ENCODE assay signal across 8 cellular contexts in genomic region chr3:12483872-12484197, GRCh38. TPM values are rescaled to one million over a fixed set of nuclear protein-coding genes. Genes with fewer than 3 reads are reported as not detected.
DNase-seq lines count a peak whose midpoint lies in the region; ATAC-seq, FAIRE-seq and TF ChIP-seq lines count a peak whose summit lies in the region.

No MANE protein-coding gene starts in this region.

- intact Hi-C loops in breast epithelium (cut with DNase I; ENCODE audit: low total_unique reads), result loop anchor here (10.0 kb wide), 1 partner anchor 349 kb away; no protein-coding TSS in a partner anchor

- no peak for DNase-seq in AG04449 (ENCODE audit: low read depth, low spot score)
- DNase-seq in breast epithelium (ENCODE audit: low spot score in 2 of 2), result no peak
- no peak for DNase-seq in foreskin melanocyte
- no peak for DNase-seq in D721Med (ENCODE audit: insufficient read length, low spot score)

- CTCF ChIA-PET in AG04449 (lab: Yijun Ruan, JAX), result interaction anchor here (0.7 to 19.5 kb wide), 7 partner anchors 25 to 408 kb away, joined by 4 to 808 read pairs (median 21); no protein-coding TSS in a partner anchor

- TF ChIP-seq POLR2A in breast epithelium (IDR thresholded peaks at IDR 0.05), result no peak

- H3K27ac ChIP-seq in HUES48 (ENCODE audit: low read depth, low read length) (peak overlapping the region; percentile 46), breast epithelium (peak overlapping the region; percentile 74 to 91), mucosa of rectum (ENCODE audit: low read depth in 2 of 2, low read length in 2 of 2) (peak overlapping the region; percentile 73 to 82)

- H3K4me1 ChIP-seq in HUES48 (ENCODE audit: control insufficient read depth, insufficient read depth, low read length) (peaks cover 16% of the 10 kb centered on the region), breast epithelium (peaks cover 0 to 5% of the 10 kb centered on the region in 2 donors), mucosa of rectum (ENCODE audit: control insufficient read depth in 2 of 2, insufficient read depth in 2 of 2, low read length in 2 of 2) (peaks cover 26 to 41% of the 10 kb centered on the region in 2 donors)

- no peak for ATAC-seq in HG03039 (IDR thresholded peaks at IDR 0.05; ENCODE audit: unreplicated experiment)
- ATAC-seq in GM21381 (IDR thresholded peaks at IDR 0.05; ENCODE audit: unreplicated experiment), result no peak

- H3K36me3 ChIP-seq in HUES48 (ENCODE audit: control insufficient read depth, insufficient read depth, low read length) (peaks cover 16% of the 10 kb centered on the region), breast epithelium (no peaks in the 10 kb centered on the region), mucosa of rectum (ENCODE audit: control insufficient read depth in 2 of 2, insufficient read depth in 2 of 2, low read length in 2 of 2) (peaks cover 0 to 5% of the 10 kb centered on the region in 2 donors)

- H3K27me3 ChIP-seq in HUES48 (ENCODE audit: control insufficient read depth, insufficient read depth, low read length) (no peaks in the 10 kb centered on the region), breast epithelium (no peaks in the 10 kb centered on the region), mucosa of rectum (ENCODE audit: control insufficient read depth in 2 of 2, insufficient read depth in 2 of 2, low read length in 2 of 2) (no peaks in the 10 kb centered on the region)

- H3K4me3 ChIP-seq in AG04449 (ENCODE audit: low read depth, low read length) (peak overlapping the region; percentile 90), HUES48 (ENCODE audit: low read depth, low read length) (peak overlapping the region; percentile 89), breast epithelium (peak overlapping the region; percentile 70 to 95 (median 73)), mucosa of rectum (ENCODE audit: low read length in 2 of 2) (peak overlapping the region; percentile 67 to 89)

- TF ChIP-seq CTCF in AG04449 (IDR thresholded peaks at IDR 0.05; ENCODE audit: insufficient read depth, low read length, missing control alignments) (no peak), breast epithelium (IDR thresholded peaks at IDR 0.05) (no peak), D721Med (IDR thresholded peaks at IDR 0.05; ENCODE audit: insufficient read depth, missing control alignments) (no peak)

- H3K9me3 ChIP-seq in HUES48 (ENCODE audit: control insufficient read depth, insufficient read depth, low read length) (no peaks in the 10 kb centered on the region), breast epithelium (no peaks in the 10 kb centered on the region), mucosa of rectum (ENCODE audit: control insufficient read depth in 2 of 2, low read length in 2 of 2) (no peaks in the 10 kb centered on the region)

- FAIRE-seq in D721Med (lab: Jason Lieb, UNC), result no peak

- POLR2A ChIA-PET in AG04449 (lab: Yijun Ruan, JAX), result no interaction called here

- H3K9ac ChIP-seq in HUES48 (ENCODE audit: low read depth, low read length) (peak overlapping the region; percentile 65), mucosa of rectum (ENCODE audit: low read depth in 1 of 2, low read length in 2 of 2) (peak overlapping the region; percentile 66 to 83)

RNA-seq across cellular contexts. Expression of gene TSEN2, which starts 0.4 kb away (rescaled TPM):
- 10 to 100 TPM; 20.0 to 32.8 (median 26.5) TPM for total RNA-seq in breast epithelium
